1 cellular context compared by ENCODE assay signal in the genomic region with DNA sequence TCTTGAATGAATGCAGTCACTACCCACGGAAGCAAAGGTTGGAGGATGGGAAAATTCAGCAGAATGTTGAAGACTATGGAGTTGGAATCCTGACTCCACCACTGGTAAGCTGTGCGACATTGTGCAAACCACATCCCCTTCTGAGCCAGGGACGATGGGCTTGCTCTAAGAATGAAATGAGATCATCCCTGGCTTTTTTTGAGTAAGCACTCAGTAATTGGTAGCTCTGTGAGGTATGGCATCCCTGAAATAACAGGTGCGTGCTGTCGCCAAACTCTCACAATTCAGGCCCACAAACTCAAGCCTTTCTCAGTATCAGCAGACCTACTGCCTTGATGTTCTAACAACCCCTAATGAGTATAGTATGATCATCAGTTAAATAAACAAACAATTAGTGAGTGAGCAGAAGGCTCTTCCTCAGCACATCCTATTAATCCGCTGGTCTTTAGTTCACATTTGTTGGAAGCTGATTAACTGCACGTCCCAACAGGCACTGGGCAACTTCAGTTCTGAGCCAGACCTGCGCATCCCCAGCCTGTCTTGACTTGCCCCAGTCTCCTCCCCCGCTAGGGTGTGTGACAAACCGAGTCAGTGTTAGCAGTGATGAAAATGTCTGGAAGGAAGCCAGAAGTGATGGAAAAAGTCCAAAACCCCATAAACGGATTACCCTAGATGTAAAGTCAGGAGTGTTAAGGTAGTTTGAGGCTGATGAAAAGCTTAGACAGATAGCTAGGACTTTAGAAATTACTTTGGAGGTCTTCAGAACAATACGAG.
TF ChIP-seq lines count a peak whose summit lies in the region.

No MANE protein-coding gene starts in this region.

TF ChIP-seq in HepG2, 621 proteins besides CTCF, POLR2A, EP300 and RAD21 (continued from another document):
- TF ChIP-seq, protein P1, sequence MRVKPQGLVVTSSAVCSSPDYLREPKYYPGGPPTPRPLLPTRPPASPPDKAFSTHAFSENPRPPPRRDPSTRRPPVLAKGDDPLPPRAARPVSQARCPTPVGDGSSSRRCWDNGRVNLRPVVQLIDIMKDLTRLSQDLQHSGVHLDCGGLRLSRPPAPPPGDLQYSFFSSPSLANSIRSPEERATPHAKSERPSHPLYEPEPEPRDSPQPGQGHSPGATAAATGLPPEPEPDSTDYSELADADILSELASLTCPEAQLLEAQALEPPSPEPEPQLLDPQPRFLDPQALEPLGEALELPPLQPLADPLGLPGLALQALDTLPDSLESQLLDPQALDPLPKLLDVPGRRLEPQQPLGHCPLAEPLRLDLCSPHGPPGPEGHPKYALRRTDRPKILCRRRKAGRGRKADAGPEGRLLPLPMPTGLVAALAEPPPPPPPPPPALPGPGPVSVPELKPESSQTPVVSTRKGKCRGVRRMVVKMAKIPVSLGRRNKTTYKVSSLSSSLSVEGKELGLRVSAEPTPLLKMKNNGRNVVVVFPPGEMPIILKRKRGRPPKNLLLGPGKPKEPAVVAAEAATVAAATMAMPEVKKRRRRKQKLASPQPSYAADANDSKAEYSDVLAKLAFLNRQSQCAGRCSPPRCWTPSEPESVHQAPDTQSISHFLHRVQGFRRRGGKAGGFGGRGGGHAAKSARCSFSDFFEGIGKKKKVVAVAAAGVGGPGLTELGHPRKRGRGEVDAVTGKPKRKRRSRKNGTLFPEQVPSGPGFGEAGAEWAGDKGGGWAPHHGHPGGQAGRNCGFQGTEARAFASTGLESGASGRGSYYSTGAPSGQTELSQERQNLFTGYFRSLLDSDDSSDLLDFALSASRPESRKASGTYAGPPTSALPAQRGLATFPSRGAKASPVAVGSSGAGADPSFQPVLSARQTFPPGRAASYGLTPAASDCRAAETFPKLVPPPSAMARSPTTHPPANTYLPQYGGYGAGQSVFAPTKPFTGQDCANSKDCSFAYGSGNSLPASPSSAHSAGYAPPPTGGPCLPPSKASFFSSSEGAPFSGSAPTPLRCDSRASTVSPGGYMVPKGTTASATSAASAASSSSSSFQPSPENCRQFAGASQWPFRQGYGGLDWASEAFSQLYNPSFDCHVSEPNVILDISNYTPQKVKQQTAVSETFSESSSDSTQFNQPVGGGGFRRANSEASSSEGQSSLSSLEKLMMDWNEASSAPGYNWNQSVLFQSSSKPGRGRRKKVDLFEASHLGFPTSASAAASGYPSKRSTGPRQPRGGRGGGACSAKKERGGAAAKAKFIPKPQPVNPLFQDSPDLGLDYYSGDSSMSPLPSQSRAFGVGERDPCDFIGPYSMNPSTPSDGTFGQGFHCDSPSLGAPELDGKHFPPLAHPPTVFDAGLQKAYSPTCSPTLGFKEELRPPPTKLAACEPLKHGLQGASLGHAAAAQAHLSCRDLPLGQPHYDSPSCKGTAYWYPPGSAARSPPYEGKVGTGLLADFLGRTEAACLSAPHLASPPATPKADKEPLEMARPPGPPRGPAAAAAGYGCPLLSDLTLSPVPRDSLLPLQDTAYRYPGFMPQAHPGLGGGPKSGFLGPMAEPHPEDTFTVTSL (CRISPR knock-in tag; IDR thresholded peaks at IDR 0.05; ENCODE audit: borderline replicate concordance) = no peak
- TF ChIP-seq POLR2G (IDR thresholded peaks at IDR 0.05; ENCODE audit: low read depth, low read length) = no peak
- TF ChIP-seq FOXA3 (CRISPR knock-in tag; IDR thresholded peaks at IDR 0.05) = no peak
- no peak for TF ChIP-seq SNAPC2 (CRISPR knock-in tag; IDR thresholded peaks at IDR 0.05)
- no peak for TF ChIP-seq ZNF331 (CRISPR knock-in tag; IDR thresholded peaks at IDR 0.05)
- TF ChIP-seq RFX1 (IDR thresholded peaks at IDR 0.05) = no peak
- no peak for TF ChIP-seq NR2F6 (IDR thresholded peaks at IDR 0.05)
- TF ChIP-seq NR2F6 (CRISPR knock-in tag; IDR thresholded peaks at IDR 0.05) = no peak
- no peak for TF ChIP-seq ZKSCAN8 (CRISPR knock-in tag; IDR thresholded peaks at IDR 0.05; ENCODE audit: borderline replicate concordance)
TF ChIP-seq in HepG2: peak in this region for 0.
